ENCODE assay signal across 17 cellular contexts in genomic region chr22:23140385-23140784, GRCh38. TPM values are rescaled to one million over a fixed set of nuclear protein-coding genes. Genes with fewer than 3 reads are reported as not detected.
"Had no signal": no experiment of that assay in that cellular context is flagged by ENCODE, and none has a peak within 500 bp of the region (broad histone marks: within the 10 kb centered on the region; RNA-seq: fewer than 3 reads in every experiment).

No MANE protein-coding gene starts in this region.

- H3K27me3 ChIP-seq: hepatocyte, right atrium auricular region, tibial nerve had no signal

- H3K4me2 ChIP-seq: hepatocyte had no signal

- H3K9me3 ChIP-seq: right atrium auricular region, tibial nerve had no signal

- H3K4me1 ChIP-seq: parathyroid adenoma had no signal

- H3K27ac Mint-ChIP-seq: activated naive CD8-positive, alpha-beta T cell treated with anti-CD3 and anti-CD28 coated beads for 36 hours; endodermal cell; stimulated activated memory B cell treated with anti-CD40 and anti-IgM and Interleukin-4, amounts not matched to agents 10 μg/mL and 1 μg/mL and 100 μg/mL, for 72 hours had no signal

- H3K79me2 ChIP-seq: hepatocyte, parathyroid adenoma had no signal

- H3K9me3 Mint-ChIP-seq: activated naive CD8-positive, alpha-beta T cell treated with anti-CD3 and anti-CD28 coated beads for 36 hours; endodermal cell; stimulated activated memory B cell treated with anti-CD40 and anti-IgM and Interleukin-4, amounts not matched to agents 10 μg/mL and 1 μg/mL and 100 μg/mL, for 72 hours had no signal

- H3K27me3 Mint-ChIP-seq: activated naive CD8-positive, alpha-beta T cell treated with anti-CD3 and anti-CD28 coated beads for 36 hours; stimulated activated memory B cell treated with anti-CD40 and anti-IgM and Interleukin-4, amounts not matched to agents 10 μg/mL and 1 μg/mL and 100 μg/mL, for 72 hours had no signal

- H2AFZ ChIP-seq: hepatocyte, parathyroid adenoma had no signal

- DNase-seq: activated CD4-positive, alpha-beta T cell treated with anti-CD3 and anti-CD28 coated beads, Interleukin-2, amount 50 U/mL, for 1 hour; activated effector memory CD4-positive, alpha-beta T cell treated with anti-CD3 and anti-CD28 coated beads, Interleukin-2, amount 50 U/mL, for 16 hours; activated naive CD8-positive, alpha-beta T cell treated with anti-CD3 and anti-CD28 coated beads for 36 hours; activated T-cell treated with anti-CD3 and anti-CD28 coated beads, Interleukin-2, amount 50 U/mL, for 1 hour; brain microvascular endothelial cell; dermis blood vessel endothelial cell; endodermal cell; erythroblast; kidney glomerular epithelial cell; small intestine had no signal

- H3K9ac ChIP-seq: parathyroid adenoma had no signal

- H3K36me3 ChIP-seq: brain microvascular endothelial cell, right atrium auricular region, tibial nerve had no signal

- ATAC-seq: stimulated activated memory B cell treated with anti-CD40 and anti-IgM and Interleukin-4, amounts not matched to agents 10 μg/mL and 1 μg/mL and 100 μg/mL, for 72 hours had no signal

- H3K4me3 ChIP-seq: hepatocyte, right atrium auricular region, tibial nerve had no signal

- H3K27ac ChIP-seq: brain microvascular endothelial cell, hepatocyte, parathyroid adenoma, right atrium auricular region, tibial nerve had no signal

- H3K36me3 Mint-ChIP-seq: activated naive CD8-positive, alpha-beta T cell treated with anti-CD3 and anti-CD28 coated beads for 36 hours; stimulated activated memory B cell treated with anti-CD40 and anti-IgM and Interleukin-4, amounts not matched to agents 10 μg/mL and 1 μg/mL and 100 μg/mL, for 72 hours had no signal

- H3K4me3 Mint-ChIP-seq: activated naive CD8-positive, alpha-beta T cell treated with anti-CD3 and anti-CD28 coated beads for 36 hours; endodermal cell; stimulated activated memory B cell treated with anti-CD40 and anti-IgM and Interleukin-4, amounts not matched to agents 10 μg/mL and 1 μg/mL and 100 μg/mL, for 72 hours had no signal

RNA-seq across cellular contexts. Expression of gene RSPH14, which starts 1.4 kb away (rescaled TPM):
- total RNA-seq: hepatocyte, mesenteric fat pad, right atrium auricular region had no signal
- polyA plus RNA-seq: liver had no signal
